ENCODE assay signal across 1 cellular context in the genomic region with DNA sequence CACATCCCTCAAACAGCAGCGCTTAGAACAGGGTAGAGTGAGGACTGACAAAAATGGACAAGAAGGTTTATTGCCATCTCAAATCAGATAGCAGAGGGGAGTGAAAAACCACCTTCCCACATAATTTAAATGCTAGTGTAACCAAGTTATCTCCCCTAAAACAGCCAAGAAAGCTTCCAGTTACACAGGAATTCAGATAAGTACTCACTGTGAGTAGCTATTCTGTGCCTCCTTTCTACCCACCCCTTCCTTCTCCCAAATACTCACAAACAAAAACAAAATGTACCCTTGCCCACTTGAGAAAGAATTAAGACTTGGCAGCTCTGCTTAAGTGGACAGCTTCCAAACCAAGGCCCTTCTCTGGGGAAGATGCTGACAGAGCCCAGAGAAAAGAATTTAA.
TF ChIP-seq lines count a peak whose summit lies in the region.

No MANE protein-coding gene starts in this region.

TF ChIP-seq in K562, 482 proteins besides CTCF, POLR2A, EP300 and RAD21 (continued from another document):
- TF ChIP-seq, protein P1, sequence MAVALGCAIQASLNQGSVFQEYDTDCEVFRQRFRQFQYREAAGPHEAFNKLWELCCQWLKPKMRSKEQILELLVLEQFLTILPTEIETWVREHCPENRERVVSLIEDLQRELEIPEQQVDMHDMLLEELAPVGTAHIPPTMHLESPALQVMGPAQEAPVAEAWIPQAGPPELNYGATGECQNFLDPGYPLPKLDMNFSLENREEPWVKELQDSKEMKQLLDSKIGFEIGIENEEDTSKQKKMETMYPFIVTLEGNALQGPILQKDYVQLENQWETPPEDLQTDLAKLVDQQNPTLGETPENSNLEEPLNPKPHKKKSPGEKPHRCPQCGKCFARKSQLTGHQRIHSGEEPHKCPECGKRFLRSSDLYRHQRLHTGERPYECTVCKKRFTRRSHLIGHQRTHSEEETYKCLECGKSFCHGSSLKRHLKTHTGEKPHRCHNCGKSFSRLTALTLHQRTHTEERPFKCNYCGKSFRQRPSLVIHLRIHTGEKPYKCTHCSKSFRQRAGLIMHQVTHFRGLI (CRISPR knock-in tag; IDR thresholded peaks at IDR 0.05), result no peak
- TF ChIP-seq, protein P2, sequence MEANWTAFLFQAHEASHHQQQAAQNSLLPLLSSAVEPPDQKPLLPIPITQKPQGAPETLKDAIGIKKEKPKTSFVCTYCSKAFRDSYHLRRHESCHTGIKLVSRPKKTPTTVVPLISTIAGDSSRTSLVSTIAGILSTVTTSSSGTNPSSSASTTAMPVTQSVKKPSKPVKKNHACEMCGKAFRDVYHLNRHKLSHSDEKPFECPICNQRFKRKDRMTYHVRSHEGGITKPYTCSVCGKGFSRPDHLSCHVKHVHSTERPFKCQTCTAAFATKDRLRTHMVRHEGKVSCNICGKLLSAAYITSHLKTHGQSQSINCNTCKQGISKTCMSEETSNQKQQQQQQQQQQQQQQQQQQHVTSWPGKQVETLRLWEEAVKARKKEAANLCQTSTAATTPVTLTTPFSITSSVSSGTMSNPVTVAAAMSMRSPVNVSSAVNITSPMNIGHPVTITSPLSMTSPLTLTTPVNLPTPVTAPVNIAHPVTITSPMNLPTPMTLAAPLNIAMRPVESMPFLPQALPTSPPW (CRISPR knock-in tag; IDR thresholded peaks at IDR 0.05), result 0 out of 2 replicates have a peak, but pooled peaks have one; percentile 49
- TF ChIP-seq PHF20 (IDR thresholded peaks at IDR 0.05; ENCODE audit: partially characterized antibody) (no peak), HNRNPH1 (optimal IDR thresholded peaks at IDR 0.05; ENCODE audit: low read depth, low read length) (no peak), JUND (IDR thresholded peaks at IDR 0.05; ENCODE audit: borderline replicate concordance, low read depth, low read length) (0 out of 2 replicates have a peak, but pooled peaks have one; percentile 26), JUND (tag; IDR thresholded peaks at IDR 0.05; ENCODE audit: borderline replicate concordance, low read depth, low read length) (peak; percentile 11; the same call in 1 of the 3 replicates), MAFF (IDR thresholded peaks at IDR 0.05; ENCODE audit: low read length) (no peak), MCM5 (IDR thresholded peaks at IDR 0.05; ENCODE audit: low read depth) (no peak), TBL1XR1 (IDR thresholded peaks at IDR 0.05; ENCODE audit: low read length in 2 of 2) (peak in 1 of 2 experiments; percentile 69; a peak in 2 of 4 replicates), GTF2E2 (tag; IDR thresholded peaks at IDR 0.05) (no peak), EWSR1 (IDR thresholded peaks at IDR 0.05; ENCODE audit: borderline replicate concordance, low read depth, partially characterized antibody) (no peak), TEAD1 (CRISPR knock-in tag; IDR thresholded peaks at IDR 0.05) (peak in 1 of 2 experiments; percentile 66; a peak in 1 of 4 replicates), RBM17 (IDR thresholded peaks at IDR 0.05; ENCODE audit: borderline replicate concordance, low read depth, low read length) (no peak), SOX6 (IDR thresholded peaks at IDR 0.05) (peak; percentile 61; the same call in 1 of the 2 replicates), ZNF76 (CRISPR knock-in tag; IDR thresholded peaks at IDR 0.05; ENCODE audit: borderline replicate concordance) (no peak), ZNF239 (CRISPR knock-in tag; IDR thresholded peaks at IDR 0.05) (no peak), STAT5B (CRISPR knock-in tag; IDR thresholded peaks at IDR 0.05) (no peak), CBFA2T3 (IDR thresholded peaks at IDR 0.05) (peak; percentile 71), NBN (IDR thresholded peaks at IDR 0.05; ENCODE audit: low read depth) (no peak), CEBPG (CRISPR knock-in tag; IDR thresholded peaks at IDR 0.05) (no peak), CEBPG (tag; conservative IDR thresholded peaks at IDR 0.05 in 1 of 2, IDR thresholded peaks at IDR 0.05 in 1 of 2) (no peak), BDP1 (IDR thresholded peaks at IDR 0.05; ENCODE audit: insufficient read depth, insufficient read length) (no peak), CBX8 (IDR thresholded peaks at IDR 0.05; ENCODE audit: borderline replicate concordance, extremely low read depth, low read depth, low read length, poor library complexity, severe bottlenecking) (no peak), RCOR1 (IDR thresholded peaks at IDR 0.05; ENCODE audit: borderline replicate concordance in 1 of 2, low read depth in 2 of 2, low read length in 2 of 2) (peak in 1 of 2 experiments; percentile 89; a peak in 2 of 4 replicates), CBFA2T2 (conservative IDR thresholded peaks at IDR 0.05) (no peak), DPF2 (IDR thresholded peaks at IDR 0.05) (peak; percentile 62; the same call in 1 of the 2 replicates), TEAD4 (IDR thresholded peaks at IDR 0.05; ENCODE audit: low read length) (peak; percentile 80; the same call in 1 of the 2 replicates), TEAD4 (CRISPR knock-in tag; IDR thresholded peaks at IDR 0.05; ENCODE audit: borderline replicate concordance) (no peak), C11orf30 (IDR thresholded peaks at IDR 0.05; ENCODE audit: low read depth) (no peak), KLF16 (IDR thresholded peaks at IDR 0.05) (peak; percentile 62; the same call in 1 of the 2 replicates)
- TF ChIP-seq, protein P3, sequence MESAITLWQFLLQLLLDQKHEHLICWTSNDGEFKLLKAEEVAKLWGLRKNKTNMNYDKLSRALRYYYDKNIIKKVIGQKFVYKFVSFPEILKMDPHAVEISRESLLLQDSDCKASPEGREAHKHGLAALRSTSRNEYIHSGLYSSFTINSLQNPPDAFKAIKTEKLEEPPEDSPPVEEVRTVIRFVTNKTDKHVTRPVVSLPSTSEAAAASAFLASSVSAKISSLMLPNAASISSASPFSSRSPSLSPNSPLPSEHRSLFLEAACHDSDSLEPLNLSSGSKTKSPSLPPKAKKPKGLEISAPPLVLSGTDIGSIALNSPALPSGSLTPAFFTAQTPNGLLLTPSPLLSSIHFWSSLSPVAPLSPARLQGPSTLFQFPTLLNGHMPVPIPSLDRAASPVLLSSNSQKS (CRISPR knock-in tag; IDR thresholded peaks at IDR 0.05), result no peak
- TF ChIP-seq, protein P4, sequence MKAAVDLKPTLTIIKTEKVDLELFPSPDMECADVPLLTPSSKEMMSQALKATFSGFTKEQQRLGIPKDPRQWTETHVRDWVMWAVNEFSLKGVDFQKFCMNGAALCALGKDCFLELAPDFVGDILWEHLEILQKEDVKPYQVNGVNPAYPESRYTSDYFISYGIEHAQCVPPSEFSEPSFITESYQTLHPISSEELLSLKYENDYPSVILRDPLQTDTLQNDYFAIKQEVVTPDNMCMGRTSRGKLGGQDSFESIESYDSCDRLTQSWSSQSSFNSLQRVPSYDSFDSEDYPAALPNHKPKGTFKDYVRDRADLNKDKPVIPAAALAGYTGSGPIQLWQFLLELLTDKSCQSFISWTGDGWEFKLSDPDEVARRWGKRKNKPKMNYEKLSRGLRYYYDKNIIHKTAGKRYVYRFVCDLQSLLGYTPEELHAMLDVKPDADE (conservative IDR thresholded peaks at IDR 0.05; ENCODE audit: control insufficient read depth, low read depth, low read length), result no peak
- TF ChIP-seq, protein P5, sequence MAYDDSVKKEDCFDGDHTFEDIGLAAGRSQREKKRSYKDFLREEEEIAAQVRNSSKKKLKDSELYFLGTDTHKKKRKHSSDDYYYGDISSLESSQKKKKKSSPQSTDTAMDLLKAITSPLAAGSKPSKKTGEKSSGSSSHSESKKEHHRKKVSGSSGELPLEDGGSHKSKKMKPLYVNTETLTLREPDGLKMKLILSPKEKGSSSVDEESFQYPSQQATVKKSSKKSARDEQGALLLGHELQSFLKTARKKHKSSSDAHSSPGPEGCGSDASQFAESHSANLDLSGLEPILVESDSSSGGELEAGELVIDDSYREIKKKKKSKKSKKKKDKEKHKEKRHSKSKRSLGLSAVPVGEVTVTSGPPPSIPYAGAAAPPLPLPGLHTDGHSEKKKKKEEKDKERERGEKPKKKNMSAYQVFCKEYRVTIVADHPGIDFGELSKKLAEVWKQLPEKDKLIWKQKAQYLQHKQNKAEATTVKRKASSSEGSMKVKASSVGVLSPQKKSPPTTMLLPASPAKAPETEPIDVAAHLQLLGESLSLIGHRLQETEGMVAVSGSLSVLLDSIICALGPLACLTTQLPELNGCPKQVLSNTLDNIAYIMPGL (CRISPR knock-in tag; IDR thresholded peaks at IDR 0.05), result no peak
- TF ChIP-seq, protein P6, sequence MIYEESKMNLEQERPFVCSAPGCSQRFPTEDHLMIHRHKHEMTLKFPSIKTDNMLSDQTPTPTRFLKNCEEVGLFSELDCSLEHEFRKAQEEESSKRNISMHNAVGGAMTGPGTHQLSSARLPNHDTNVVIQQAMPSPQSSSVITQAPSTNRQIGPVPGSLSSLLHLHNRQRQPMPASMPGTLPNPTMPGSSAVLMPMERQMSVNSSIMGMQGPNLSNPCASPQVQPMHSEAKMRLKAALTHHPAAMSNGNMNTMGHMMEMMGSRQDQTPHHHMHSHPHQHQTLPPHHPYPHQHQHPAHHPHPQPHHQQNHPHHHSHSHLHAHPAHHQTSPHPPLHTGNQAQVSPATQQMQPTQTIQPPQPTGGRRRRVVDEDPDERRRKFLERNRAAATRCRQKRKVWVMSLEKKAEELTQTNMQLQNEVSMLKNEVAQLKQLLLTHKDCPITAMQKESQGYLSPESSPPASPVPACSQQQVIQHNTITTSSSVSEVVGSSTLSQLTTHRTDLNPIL (CRISPR knock-in tag; IDR thresholded peaks at IDR 0.05), result no peak
